In the genomic region with DNA sequence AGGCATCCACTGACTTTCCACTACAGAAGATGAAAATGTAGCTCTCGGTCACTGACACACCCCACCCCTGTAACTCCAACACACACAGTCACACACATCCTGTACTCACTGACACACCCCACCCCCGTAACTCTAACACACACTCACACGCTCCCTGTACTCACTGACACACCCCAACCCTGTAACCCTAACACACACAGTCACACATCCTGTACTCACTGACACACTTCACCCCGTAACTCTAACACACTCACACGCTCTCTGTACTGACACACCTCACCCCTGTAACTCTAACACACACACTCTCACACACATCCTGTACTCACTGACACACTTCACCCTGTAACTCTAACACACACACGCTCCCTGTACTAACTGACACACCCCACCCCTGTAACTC, we compare ENCODE assay signal across 15 cellular contexts.
"Had no signal": no experiment of that assay in that cellular context is flagged by ENCODE, and none has a peak within 500 bp of the region (broad histone marks: within the 10 kb centered on the region; RNA-seq: fewer than 3 reads in every experiment).

No MANE protein-coding gene starts in this region.

- ATAC-seq: activated T-helper 17 cell treated with anti-CD3 and anti-CD28 coated beads, Interleukin-2, amount 50 U/mL, for 72 hours; effector memory CD8-positive, alpha-beta T cell; gastrocnemius medialis; heart left ventricle; natural killer cell; stimulated activated memory B cell treated with anti-CD40 and anti-IgM and Interleukin-4, amounts not matched to agents 10 μg/mL and 1 μg/mL and 100 μg/mL, for 72 hours; T-helper 17 cell had no signal

- H3K27ac ChIP-seq: WERI-Rb-1 had no signal

- H3K27me3 ChIP-seq: gastrocnemius medialis, heart left ventricle, upper lobe of left lung had no signal

- H3K27me3 Mint-ChIP-seq: activated T-helper 17 cell treated with anti-CD3 and anti-CD28 coated beads, Interleukin-2, amount 50 U/mL, for 72 hours; effector memory CD8-positive, alpha-beta T cell; stimulated activated memory B cell treated with anti-CD40 and anti-IgM and Interleukin-4, amounts not matched to agents 10 μg/mL and 1 μg/mL and 100 μg/mL, for 72 hours; T-helper 17 cell had no signal

- H3K36me3 Mint-ChIP-seq: activated naive CD4-positive, alpha-beta T cell treated with anti-CD3 and anti-CD28 coated beads, Interleukin-2, amount 10 ng/mL, durations not matched to agents 7 days and 5 days; natural killer cell; stimulated activated memory B cell treated with anti-CD40 and anti-IgM and Interleukin-4, amounts not matched to agents 10 μg/mL and 1 μg/mL and 100 μg/mL, for 72 hours had no signal

- H3K4me3 ChIP-seq: gastrocnemius medialis, heart left ventricle, upper lobe of left lung had no signal

- H3K4me3 Mint-ChIP-seq: activated naive CD4-positive, alpha-beta T cell treated with anti-CD3 and anti-CD28 coated beads, Interleukin-2, amount 10 ng/mL, durations not matched to agents 7 days and 5 days; activated T-helper 17 cell treated with anti-CD3 and anti-CD28 coated beads, Interleukin-2, amount 50 U/mL, for 72 hours; effector memory CD8-positive, alpha-beta T cell; memory B cell; natural killer cell; stimulated activated memory B cell treated with anti-CD40 and anti-IgM and Interleukin-4, amounts not matched to agents 10 μg/mL and 1 μg/mL and 100 μg/mL, for 72 hours; T-helper 17 cell had no signal

- H3K27ac Mint-ChIP-seq: activated naive CD4-positive, alpha-beta T cell treated with anti-CD3 and anti-CD28 coated beads, Interleukin-2, amount 10 ng/mL, durations not matched to agents 7 days and 5 days; activated T-helper 17 cell treated with anti-CD3 and anti-CD28 coated beads, Interleukin-2, amount 50 U/mL, for 72 hours; memory B cell; stimulated activated memory B cell treated with anti-CD40 and anti-IgM and Interleukin-4, amounts not matched to agents 10 μg/mL and 1 μg/mL and 100 μg/mL, for 72 hours; T-helper 17 cell had no signal

- H3K9me3 ChIP-seq: gastrocnemius medialis, heart left ventricle, left ventricle myocardium inferior, upper lobe of left lung had no signal

- H3K36me3 ChIP-seq: gastrocnemius medialis, heart left ventricle, left ventricle myocardium inferior, upper lobe of left lung, WERI-Rb-1 had no signal

- DNase-seq: activated CD4-positive, alpha-beta T cell treated with anti-CD3 and anti-CD28 coated beads, Interleukin-2, amount 50 U/mL, for 48 hours; activated naive CD4-positive, alpha-beta T cell treated with anti-CD3 and anti-CD28 coated beads, Interleukin-2, amount 10 ng/mL, durations not matched to agents 7 days and 5 days; effector memory CD8-positive, alpha-beta T cell; gastrocnemius medialis; left ventricle myocardium inferior; natural killer cell; nucleus accumbens; stimulated activated CD4-positive, alpha-beta T cell treated with anti-CD3 and anti-CD28 coated beads, Interleukin-2, amount 100 ng/mL, for 24 hours; T-helper 17 cell; upper lobe of left lung; WERI-Rb-1 had no signal

- H3K9me3 Mint-ChIP-seq: activated naive CD4-positive, alpha-beta T cell treated with anti-CD3 and anti-CD28 coated beads, Interleukin-2, amount 10 ng/mL, durations not matched to agents 7 days and 5 days; activated T-helper 17 cell treated with anti-CD3 and anti-CD28 coated beads, Interleukin-2, amount 50 U/mL, for 72 hours; effector memory CD8-positive, alpha-beta T cell; memory B cell; natural killer cell; stimulated activated memory B cell treated with anti-CD40 and anti-IgM and Interleukin-4, amounts not matched to agents 10 μg/mL and 1 μg/mL and 100 μg/mL, for 72 hours had no signal
